Comparison of ENCODE assay signal across 11 cellular contexts in genomic region chr11:76153609-76153949, GRCh38. TPM values are rescaled to one million over a fixed set of nuclear protein-coding genes. Genes with fewer than 3 reads are reported as not detected.
A peak's percentile ranks its signal among the peaks of the same experiment; 100 is the strongest.
DNase-seq lines count a peak whose midpoint lies in the region; ATAC-seq and TF ChIP-seq lines count a peak whose summit lies in the region.
"Had no signal": no experiment of that assay in that cellular context is flagged by ENCODE, and none has a peak within 500 bp of the region (broad histone marks: within the 10 kb centered on the region; RNA-seq: fewer than 3 reads in every experiment).

No MANE protein-coding gene starts in this region.

- peaks cover 11 to 43% (median 36%) of the 10 kb centered on the region in 5 donors for H3K4me1 ChIP-seq in subcutaneous abdominal adipose tissue (ENCODE audit: control insufficient read depth in 5 of 5, insufficient read depth in 5 of 5, low read length in 5 of 5)

- H3K9me2 ChIP-seq in SU-DHL-6 (replicated peaks; ENCODE audit: insufficient read depth, low read length) = no peaks in the 10 kb centered on the region

- peak overlapping the region; percentile 72 for H2AFZ ChIP-seq in SU-DHL-6 (ENCODE audit: low read depth, low read length, severe bottlenecking)

- TF ChIP-seq CTCF in SU-DHL-6 (IDR thresholded peaks at IDR 0.05; ENCODE audit: insufficient read depth, low read length, poor library complexity, severe bottlenecking) = no peak

- H3K36me3 Mint-ChIP-seq in activated naive CD8-positive, alpha-beta T cell = no peaks in the 10 kb centered on the region
- peaks cover 1% of the 10 kb centered on the region for H3K36me3 Mint-ChIP-seq in activated naive CD8-positive, alpha-beta T cell treated with anti-CD3 and anti-CD28 coated beads for 36 hours

- H3K9ac ChIP-seq in SU-DHL-6 (ENCODE audit: low read length) = no peak overlapping the region
- H3K9ac ChIP-seq in subcutaneous abdominal adipose tissue (ENCODE audit: low read length in 5 of 5) = peak overlapping the region in 1 of 5 donors; percentile 20

- H3K27me3 ChIP-seq in SU-DHL-6 (ENCODE audit: low read length) (no peaks in the 10 kb centered on the region), subcutaneous abdominal adipose tissue (ENCODE audit: control insufficient read depth in 5 of 5, insufficient read depth in 4 of 5, low read length in 5 of 5) (no peaks in the 10 kb centered on the region)
- H3K27me3 ChIP-seq: heart right ventricle had no signal

- H3K4me1 Mint-ChIP-seq in activated naive CD8-positive, alpha-beta T cell (ENCODE audit: low read depth) = peaks cover 22% of the 10 kb centered on the region
- peaks cover 18% of the 10 kb centered on the region for H3K4me1 Mint-ChIP-seq in activated naive CD8-positive, alpha-beta T cell treated with anti-CD3 and anti-CD28 coated beads for 36 hours

- H3K4me2 ChIP-seq in SU-DHL-6 (ENCODE audit: low read depth, low read length, poor library complexity, severe bottlenecking) = no peak overlapping the region

- ATAC-seq in GM19328 (IDR thresholded peaks at IDR 0.05; ENCODE audit: unreplicated experiment) = no peak

- H3K27ac ChIP-seq in SU-DHL-6 (ENCODE audit: low read depth, low read length) (no peak overlapping the region), subcutaneous abdominal adipose tissue (ENCODE audit: low read depth, low read length) (peak overlapping the region; percentile 96)
- H3K27ac ChIP-seq: heart right ventricle had no signal

- no peaks in the 10 kb centered on the region for H3K9me3 ChIP-seq in SU-DHL-6 (ENCODE audit: insufficient read depth, low read length)
- no peaks in the 10 kb centered on the region for H3K9me3 ChIP-seq in subcutaneous abdominal adipose tissue (ENCODE audit: control insufficient read depth in 5 of 5, low read length in 5 of 5)
- H3K9me3 ChIP-seq: heart right ventricle had no signal

- H3K4me3 ChIP-seq in SU-DHL-6 (ENCODE audit: insufficient read depth, low read length, poor library complexity, severe bottlenecking) (no peak overlapping the region), subcutaneous abdominal adipose tissue (ENCODE audit: low read depth in 1 of 5, low read length in 5 of 5) (no peak overlapping the region)

- no peak for DNase-seq in activated naive CD8-positive, alpha-beta T cell treated with anti-CD3 and anti-CD28 coated beads for 36 hours
- DNase-seq in globus pallidus (ENCODE audit: low spot score) (peak; percentile 41), NCI-H1417 (lab: John Stamatoyannopoulos, UW) (no peak)
- DNase-seq in activated CD4-positive, CD25-positive, alpha-beta regulatory T cell (lab: John Stamatoyannopoulos, UW) = no peak
- DNase-seq: heart right ventricle, NCI-H1436 treated with DMSO at 0.1 percent for 48 hours had no signal

- H3K4me3 Mint-ChIP-seq in activated naive CD8-positive, alpha-beta T cell = peak overlapping the region; percentile 83
- no peak overlapping the region for H3K4me3 Mint-ChIP-seq in activated naive CD8-positive, alpha-beta T cell treated with anti-CD3 and anti-CD28 coated beads for 36 hours

- H3K36me3 ChIP-seq in SU-DHL-6 (ENCODE audit: low read length) (no peaks in the 10 kb centered on the region), subcutaneous abdominal adipose tissue (ENCODE audit: control insufficient read depth in 5 of 5, insufficient read depth in 5 of 5, low read length in 5 of 5) (no peaks in the 10 kb centered on the region)
- H3K36me3 ChIP-seq: heart right ventricle had no signal

- no peaks in the 10 kb centered on the region for H4K20me1 ChIP-seq in SU-DHL-6 (ENCODE audit: low read depth, low read length)

- no peak overlapping the region for H3K27ac Mint-ChIP-seq in activated naive CD8-positive, alpha-beta T cell
- H3K27ac Mint-ChIP-seq in activated naive CD8-positive, alpha-beta T cell treated with anti-CD3 and anti-CD28 coated beads for 36 hours = no peak overlapping the region

- H3K9me3 Mint-ChIP-seq in activated naive CD8-positive, alpha-beta T cell (ENCODE audit: low read depth) = no peaks in the 10 kb centered on the region
- no peaks in the 10 kb centered on the region for H3K9me3 Mint-ChIP-seq in activated naive CD8-positive, alpha-beta T cell treated with anti-CD3 and anti-CD28 coated beads for 36 hours

- H3K79me2 ChIP-seq in SU-DHL-6 (ENCODE audit: insufficient read depth, low read length) = no peaks in the 10 kb centered on the region

- no peaks in the 10 kb centered on the region for H3F3A ChIP-seq in SU-DHL-6 (ENCODE audit: insufficient read depth)

- peaks cover 4% of the 10 kb centered on the region for H3K27me3 Mint-ChIP-seq in activated naive CD8-positive, alpha-beta T cell
- H3K27me3 Mint-ChIP-seq in activated naive CD8-positive, alpha-beta T cell treated with anti-CD3 and anti-CD28 coated beads for 36 hours = peaks cover 29% of the 10 kb centered on the region

RNA-seq across cellular contexts. Expression of gene WNT11, which starts 52.7 kb away (rescaled TPM):
- not detected for total RNA-seq in activated naive CD8-positive, alpha-beta T cell treated with anti-CD3 and anti-CD28 coated beads for 36 hours
- total RNA-seq: pulmonary artery endothelial cell had no signal
